Comparison of ENCODE assay signal across 1 cellular context in the genomic region with DNA sequence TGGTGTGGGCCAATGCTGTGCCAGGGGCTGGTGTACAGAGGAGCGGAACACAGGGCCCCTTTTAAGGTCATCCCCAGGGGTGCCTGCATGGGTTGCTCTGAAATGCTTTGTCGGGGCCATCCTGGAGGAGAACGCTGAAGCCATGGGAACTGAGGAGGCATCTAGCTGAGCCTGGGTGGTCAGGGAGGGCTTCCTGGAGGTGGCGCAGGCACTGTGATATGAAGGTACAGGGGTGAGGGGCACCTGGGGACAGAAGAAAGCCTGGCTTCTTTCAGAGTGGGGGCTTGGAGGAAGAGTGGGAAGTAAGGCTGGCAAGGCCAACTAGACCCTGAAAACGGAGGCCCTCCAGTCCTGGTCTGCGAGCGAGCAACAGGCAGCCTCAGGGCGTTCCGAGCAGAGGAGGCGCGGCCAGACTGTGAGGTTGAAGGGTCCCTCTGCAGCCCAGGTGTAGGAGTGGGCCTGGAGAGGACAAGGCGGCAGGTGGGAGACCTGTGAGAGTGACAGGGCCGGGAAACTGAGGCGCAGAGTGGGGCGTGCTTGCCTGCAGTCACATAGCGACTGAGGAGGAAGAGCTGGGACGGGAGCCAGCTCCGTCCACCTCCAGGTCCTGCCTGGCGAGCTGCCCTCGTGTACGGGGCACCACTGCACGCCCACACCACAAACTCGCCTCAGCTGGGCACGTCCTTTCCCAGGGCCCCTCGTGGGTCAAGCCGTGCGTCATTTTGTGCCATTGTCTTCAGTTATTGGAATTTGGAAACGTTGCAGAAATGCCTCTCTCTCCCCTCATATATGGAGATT.
TF ChIP-seq lines count a peak whose summit lies in the region.

No MANE protein-coding gene starts in this region.

TF ChIP-seq in GM23338, 12 proteins besides CTCF, POLR2A, EP300 and RAD21:
- TF ChIP-seq, protein P1, sequence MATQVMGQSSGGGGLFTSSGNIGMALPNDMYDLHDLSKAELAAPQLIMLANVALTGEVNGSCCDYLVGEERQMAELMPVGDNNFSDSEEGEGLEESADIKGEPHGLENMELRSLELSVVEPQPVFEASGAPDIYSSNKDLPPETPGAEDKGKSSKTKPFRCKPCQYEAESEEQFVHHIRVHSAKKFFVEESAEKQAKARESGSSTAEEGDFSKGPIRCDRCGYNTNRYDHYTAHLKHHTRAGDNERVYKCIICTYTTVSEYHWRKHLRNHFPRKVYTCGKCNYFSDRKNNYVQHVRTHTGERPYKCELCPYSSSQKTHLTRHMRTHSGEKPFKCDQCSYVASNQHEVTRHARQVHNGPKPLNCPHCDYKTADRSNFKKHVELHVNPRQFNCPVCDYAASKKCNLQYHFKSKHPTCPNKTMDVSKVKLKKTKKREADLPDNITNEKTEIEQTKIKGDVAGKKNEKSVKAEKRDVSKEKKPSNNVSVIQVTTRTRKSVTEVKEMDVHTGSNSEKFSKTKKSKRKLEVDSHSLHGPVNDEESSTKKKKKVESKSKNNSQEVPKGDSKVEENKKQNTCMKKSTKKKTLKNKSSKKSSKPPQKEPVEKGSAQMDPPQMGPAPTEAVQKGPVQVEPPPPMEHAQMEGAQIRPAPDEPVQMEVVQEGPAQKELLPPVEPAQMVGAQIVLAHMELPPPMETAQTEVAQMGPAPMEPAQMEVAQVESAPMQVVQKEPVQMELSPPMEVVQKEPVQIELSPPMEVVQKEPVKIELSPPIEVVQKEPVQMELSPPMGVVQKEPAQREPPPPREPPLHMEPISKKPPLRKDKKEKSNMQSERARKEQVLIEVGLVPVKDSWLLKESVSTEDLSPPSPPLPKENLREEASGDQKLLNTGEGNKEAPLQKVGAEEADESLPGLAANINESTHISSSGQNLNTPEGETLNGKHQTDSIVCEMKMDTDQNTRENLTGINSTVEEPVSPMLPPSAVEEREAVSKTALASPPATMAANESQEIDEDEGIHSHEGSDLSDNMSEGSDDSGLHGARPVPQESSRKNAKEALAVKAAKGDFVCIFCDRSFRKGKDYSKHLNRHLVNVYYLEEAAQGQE (IDR thresholded peaks at IDR 0.05; ENCODE audit: unreplicated experiment): no peak
- TF ChIP-seq NANOG (IDR thresholded peaks at IDR 0.05; ENCODE audit: borderline replicate concordance): no peak
- TF ChIP-seq, protein P2, sequence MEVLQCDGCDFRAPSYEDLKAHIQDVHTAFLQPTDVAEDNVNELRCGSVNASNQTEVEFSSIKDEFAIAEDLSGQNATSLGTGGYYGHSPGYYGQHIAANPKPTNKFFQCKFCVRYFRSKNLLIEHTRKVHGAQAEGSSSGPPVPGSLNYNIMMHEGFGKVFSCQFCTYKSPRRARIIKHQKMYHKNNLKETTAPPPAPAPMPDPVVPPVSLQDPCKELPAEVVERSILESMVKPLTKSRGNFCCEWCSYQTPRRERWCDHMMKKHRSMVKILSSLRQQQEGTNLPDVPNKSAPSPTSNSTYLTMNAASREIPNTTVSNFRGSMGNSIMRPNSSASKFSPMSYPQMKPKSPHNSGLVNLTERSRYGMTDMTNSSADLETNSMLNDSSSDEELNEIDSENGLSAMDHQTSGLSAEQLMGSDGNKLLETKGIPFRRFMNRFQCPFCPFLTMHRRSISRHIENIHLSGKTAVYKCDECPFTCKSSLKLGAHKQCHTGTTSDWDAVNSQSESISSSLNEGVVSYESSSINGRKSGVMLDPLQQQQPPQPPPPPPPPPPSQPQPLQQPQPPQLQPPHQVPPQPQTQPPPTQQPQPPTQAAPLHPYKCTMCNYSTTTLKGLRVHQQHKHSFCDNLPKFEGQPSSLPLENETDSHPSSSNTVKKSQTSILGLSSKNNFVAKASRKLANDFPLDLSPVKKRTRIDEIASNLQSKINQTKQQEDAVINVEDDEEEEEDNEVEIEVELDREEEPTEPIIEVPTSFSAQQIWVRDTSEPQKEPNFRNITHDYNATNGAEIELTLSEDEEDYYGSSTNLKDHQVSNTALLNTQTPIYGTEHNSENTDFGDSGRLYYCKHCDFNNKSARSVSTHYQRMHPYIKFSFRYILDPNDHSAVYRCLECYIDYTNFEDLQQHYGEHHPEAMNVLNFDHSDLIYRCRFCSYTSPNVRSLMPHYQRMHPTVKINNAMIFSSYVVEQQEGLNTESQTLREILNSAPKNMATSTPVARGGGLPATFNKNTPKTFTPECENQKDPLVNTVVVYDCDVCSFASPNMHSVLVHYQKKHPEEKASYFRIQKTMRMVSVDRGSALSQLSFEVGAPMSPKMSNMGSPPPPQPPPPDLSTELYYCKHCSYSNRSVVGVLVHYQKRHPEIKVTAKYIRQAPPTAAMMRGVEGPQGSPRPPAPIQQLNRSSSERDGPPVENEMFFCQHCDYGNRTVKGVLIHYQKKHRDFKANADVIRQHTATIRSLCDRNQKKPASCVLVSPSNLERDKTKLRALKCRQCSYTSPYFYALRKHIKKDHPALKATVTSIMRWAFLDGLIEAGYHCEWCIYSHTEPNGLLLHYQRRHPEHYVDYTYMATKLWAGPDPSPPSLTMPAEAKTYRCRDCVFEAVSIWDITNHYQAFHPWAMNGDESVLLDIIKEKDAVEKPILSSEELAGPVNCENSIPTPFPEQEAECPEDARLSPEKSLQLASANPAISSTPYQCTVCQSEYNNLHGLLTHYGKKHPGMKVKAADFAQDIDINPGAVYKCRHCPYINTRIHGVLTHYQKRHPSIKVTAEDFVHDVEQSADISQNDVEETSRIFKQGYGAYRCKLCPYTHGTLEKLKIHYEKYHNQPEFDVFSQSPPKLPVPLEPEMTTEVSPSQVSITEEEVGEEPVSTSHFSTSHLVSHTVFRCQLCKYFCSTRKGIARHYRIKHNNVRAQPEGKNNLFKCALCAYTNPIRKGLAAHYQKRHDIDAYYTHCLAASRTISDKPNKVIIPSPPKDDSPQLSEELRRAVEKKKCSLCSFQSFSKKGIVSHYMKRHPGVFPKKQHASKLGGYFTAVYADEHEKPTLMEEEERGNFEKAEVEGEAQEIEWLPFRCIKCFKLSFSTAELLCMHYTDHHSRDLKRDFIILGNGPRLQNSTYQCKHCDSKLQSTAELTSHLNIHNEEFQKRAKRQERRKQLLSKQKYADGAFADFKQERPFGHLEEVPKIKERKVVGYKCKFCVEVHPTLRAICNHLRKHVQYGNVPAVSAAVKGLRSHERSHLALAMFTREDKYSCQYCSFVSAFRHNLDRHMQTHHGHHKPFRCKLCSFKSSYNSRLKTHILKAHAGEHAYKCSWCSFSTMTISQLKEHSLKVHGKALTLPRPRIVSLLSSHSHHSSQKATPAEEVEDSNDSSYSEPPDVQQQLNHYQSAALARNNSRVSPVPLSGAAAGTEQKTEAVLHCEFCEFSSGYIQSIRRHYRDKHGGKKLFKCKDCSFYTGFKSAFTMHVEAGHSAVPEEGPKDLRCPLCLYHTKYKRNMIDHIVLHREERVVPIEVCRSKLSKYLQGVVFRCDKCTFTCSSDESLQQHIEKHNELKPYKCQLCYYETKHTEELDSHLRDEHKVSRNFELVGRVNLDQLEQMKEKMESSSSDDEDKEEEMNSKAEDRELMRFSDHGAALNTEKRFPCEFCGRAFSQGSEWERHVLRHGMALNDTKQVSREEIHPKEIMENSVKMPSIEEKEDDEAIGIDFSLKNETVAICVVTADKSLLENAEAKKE (CRISPR knock-in tag; IDR thresholded peaks at IDR 0.05): no peak
- no peak for TF ChIP-seq STAT1 (IDR thresholded peaks at IDR 0.05; ENCODE audit: unreplicated experiment)
- TF ChIP-seq ZNF331 (CRISPR knock-in tag; IDR thresholded peaks at IDR 0.05; ENCODE audit: low read depth): no peak
- no peak for TF ChIP-seq POLR2AphosphoS5 (IDR thresholded peaks at IDR 0.05; ENCODE audit: low read depth)
- TF ChIP-seq EZH2 (IDR thresholded peaks at IDR 0.05; ENCODE audit: low read depth, unreplicated experiment): no peak
- TF ChIP-seq, protein P3, sequence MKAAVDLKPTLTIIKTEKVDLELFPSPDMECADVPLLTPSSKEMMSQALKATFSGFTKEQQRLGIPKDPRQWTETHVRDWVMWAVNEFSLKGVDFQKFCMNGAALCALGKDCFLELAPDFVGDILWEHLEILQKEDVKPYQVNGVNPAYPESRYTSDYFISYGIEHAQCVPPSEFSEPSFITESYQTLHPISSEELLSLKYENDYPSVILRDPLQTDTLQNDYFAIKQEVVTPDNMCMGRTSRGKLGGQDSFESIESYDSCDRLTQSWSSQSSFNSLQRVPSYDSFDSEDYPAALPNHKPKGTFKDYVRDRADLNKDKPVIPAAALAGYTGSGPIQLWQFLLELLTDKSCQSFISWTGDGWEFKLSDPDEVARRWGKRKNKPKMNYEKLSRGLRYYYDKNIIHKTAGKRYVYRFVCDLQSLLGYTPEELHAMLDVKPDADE (IDR thresholded peaks at IDR 0.05): no peak
- no peak for TF ChIP-seq CREB1 (CRISPR knock-in tag; IDR thresholded peaks at IDR 0.05; ENCODE audit: low read depth)
- no peak for TF ChIP-seq JUNB (IDR thresholded peaks at IDR 0.05; ENCODE audit: unreplicated experiment)
- TF ChIP-seq EZH2phosphoT487 (IDR thresholded peaks at IDR 0.05; ENCODE audit: unreplicated experiment): no peak
